In the genomic region with DNA sequence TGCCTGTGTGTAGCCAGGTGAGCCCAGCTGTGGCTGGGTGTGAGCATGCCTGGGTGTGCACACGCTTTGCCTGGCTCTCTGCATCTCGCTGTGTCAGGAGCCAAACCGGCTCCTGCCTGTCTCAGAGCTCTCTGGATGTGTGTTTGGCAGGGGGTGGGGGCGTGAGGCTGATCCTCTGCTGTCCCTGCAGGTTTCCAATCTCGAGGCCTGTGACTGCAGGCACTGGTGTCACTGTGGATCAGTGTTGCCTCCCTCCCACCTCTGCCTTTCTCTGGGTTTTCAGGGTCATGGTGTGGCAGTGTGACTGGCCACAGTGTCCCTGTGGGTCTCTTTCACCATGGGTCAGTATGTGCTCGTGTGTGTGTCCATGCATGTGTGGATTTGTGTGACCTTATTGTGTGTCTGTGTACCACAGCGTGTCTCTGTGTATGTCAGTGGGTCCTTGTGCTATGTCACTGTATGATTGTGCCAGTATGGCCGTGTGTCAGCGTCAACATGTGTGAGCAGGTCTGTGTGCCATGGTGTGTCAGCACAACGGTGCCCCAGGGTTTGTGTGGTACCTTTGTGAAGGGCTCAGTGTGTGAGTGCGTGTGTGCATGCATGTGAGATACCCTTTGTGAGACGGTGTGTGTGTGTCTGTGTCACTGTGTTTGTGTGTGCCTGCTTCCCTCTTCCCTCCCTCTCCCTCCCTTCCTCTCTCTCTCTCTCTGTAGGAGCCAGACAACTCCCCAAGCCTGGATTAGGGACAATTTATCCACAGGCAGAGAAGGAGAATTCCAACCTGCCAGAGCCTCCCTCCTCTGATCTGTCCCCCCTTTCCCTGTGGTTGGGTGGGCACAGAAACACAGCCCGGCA, we compare ENCODE assay signal across 11 cellular contexts. TPM values are rescaled to one million over a fixed set of nuclear protein-coding genes. Genes with fewer than 3 reads are reported as not detected.
DNase-seq lines count a peak whose midpoint lies in the region; ATAC-seq and TF ChIP-seq lines count a peak whose summit lies in the region.
"Had no signal": no experiment of that assay in that cellular context is flagged by ENCODE, and none has a peak within 500 bp of the region (broad histone marks: within the 10 kb centered on the region; RNA-seq: fewer than 3 reads in every experiment).

No MANE protein-coding gene starts in this region.

- H3K36me3 ChIP-seq in CD4-positive, CD25-positive, alpha-beta regulatory T cell (ENCODE audit: control insufficient read depth, insufficient read depth, low read length), result no peaks in the 10 kb centered on the region
- H3K36me3 ChIP-seq in prostate gland, result no peaks in the 10 kb centered on the region

- no peak overlapping the region for H3K4me3 ChIP-seq in CD4-positive, CD25-positive, alpha-beta regulatory T cell (ENCODE audit: low read depth, low read length)
- H3K4me3 ChIP-seq in prostate gland, result no peak overlapping the region
- H3K4me3 ChIP-seq: SJSA1 had no signal

- H3K27me3 ChIP-seq in CD4-positive, CD25-positive, alpha-beta regulatory T cell (ENCODE audit: control insufficient read depth, insufficient read depth, low read length), result no peaks in the 10 kb centered on the region
- H3K27me3 ChIP-seq in foreskin keratinocyte (no peaks in the 10 kb centered on the region), prostate gland (replicated peaks; ENCODE audit: insufficient read depth) (no peaks in the 10 kb centered on the region)
- H3K27me3 ChIP-seq: SJSA1 had no signal

- no peak for DNase-seq in CD4-positive, CD25-positive, alpha-beta regulatory T cell
- DNase-seq in T-helper 17 cell, result no peak
- DNase-seq in foreskin keratinocyte, result no peak
- no peak for DNase-seq in prostate gland (ENCODE audit: low spot score)
- no peak for DNase-seq in GM03348 (ENCODE audit: low spot score)
- no peak for DNase-seq in stimulated activated CD4-positive, alpha-beta T cell treated with anti-CD3 and anti-CD28 coated beads, Interleukin-2, amount 100 ng/mL, for 48 hours
- DNase-seq in SHP77 treated with DMSO at 0.1 percent for 48 hours (lab: John Stamatoyannopoulos, UW), result no peak
- DNase-seq: central memory CD4-positive, alpha-beta T cell; NCI-H1694 had no signal

- peaks cover 19% of the 10 kb centered on the region for H3K4me1 ChIP-seq in CD4-positive, CD25-positive, alpha-beta regulatory T cell (ENCODE audit: control insufficient read depth, insufficient read depth, low read length, poor library complexity, severe bottlenecking)
- peaks cover 15% of the 10 kb centered on the region for H3K4me1 ChIP-seq in foreskin keratinocyte
- H3K4me1 ChIP-seq in prostate gland (replicated peaks), result peaks cover 9% of the 10 kb centered on the region

- H3K36me3 Mint-ChIP-seq in CD4-positive, CD25-positive, alpha-beta regulatory T cell, result no peaks in the 10 kb centered on the region
- H3K36me3 Mint-ChIP-seq in T-helper 17 cell (ENCODE audit: low read depth), result no peaks in the 10 kb centered on the region

- TF ChIP-seq CTCF in foreskin keratinocyte (conservative IDR thresholded peaks at IDR 0.05), result no peak
- TF ChIP-seq CTCF in prostate gland (IDR thresholded peaks at IDR 0.05), result no peak

- H3K9me3 ChIP-seq in CD4-positive, CD25-positive, alpha-beta regulatory T cell (ENCODE audit: control insufficient read depth in 2 of 2, low read length in 2 of 2), result no peaks in the 10 kb centered on the region
- H3K9me3 ChIP-seq in T-helper 17 cell (ENCODE audit: control insufficient read depth, low read length, poor library complexity, severe bottlenecking), result no peaks in the 10 kb centered on the region
- H3K9me3 ChIP-seq in prostate gland, result no peaks in the 10 kb centered on the region
- H3K9me3 ChIP-seq: SJSA1 had no signal

- no peak overlapping the region for H3K27ac ChIP-seq in CD4-positive, CD25-positive, alpha-beta regulatory T cell (ENCODE audit: insufficient read depth, low read length, poor library complexity, severe bottlenecking)
- H3K27ac ChIP-seq in foreskin keratinocyte (peak overlapping the region; percentile 38), prostate gland (peak overlapping the region; percentile 67 to 72)
- H3K27ac ChIP-seq: SJSA1 had no signal

- H3K27me3 Mint-ChIP-seq in CD4-positive, CD25-positive, alpha-beta regulatory T cell, result no peaks in the 10 kb centered on the region
- H3K27me3 Mint-ChIP-seq in T-helper 17 cell, result no peaks in the 10 kb centered on the region

- peaks cover 14 to 55% (median 27%) of the 10 kb centered on the region in 4 donors for H3K4me1 Mint-ChIP-seq in CD4-positive, CD25-positive, alpha-beta regulatory T cell
- H3K4me1 Mint-ChIP-seq in T-helper 17 cell, result peaks cover 37% of the 10 kb centered on the region

- intact Hi-C loops in prostate gland (cut with DNase I), result no loop called here

- TF ChIP-seq POLR2A in prostate gland (IDR thresholded peaks at IDR 0.05), result no peak

- peak overlapping the region; percentile 16 to 81 (median 36) for H3K27ac Mint-ChIP-seq in CD4-positive, CD25-positive, alpha-beta regulatory T cell
- H3K27ac Mint-ChIP-seq in T-helper 17 cell, result peak overlapping the region; percentile 70

- H3K9me3 Mint-ChIP-seq in CD4-positive, CD25-positive, alpha-beta regulatory T cell, result no peaks in the 10 kb centered on the region

- 30% methylated on average over 12 of the region's 13 CpGs for WGBS in prostate gland

- no peak for ATAC-seq in CD4-positive, CD25-positive, alpha-beta regulatory T cell (ENCODE audit: low read depth in 2 of 2)
- no peak for ATAC-seq in T-helper 17 cell
- no peak for ATAC-seq in foreskin keratinocyte
- no peak for ATAC-seq in GM21723 (IDR thresholded peaks at IDR 0.05; ENCODE audit: unreplicated experiment)

- no peak overlapping the region for H3K4me3 Mint-ChIP-seq in CD4-positive, CD25-positive, alpha-beta regulatory T cell
- no peak overlapping the region for H3K4me3 Mint-ChIP-seq in T-helper 17 cell

RNA-seq across cellular contexts. Expression of a gene that starts 43.4 kb away (rescaled TPM):
- 26.2 TPM for total RNA-seq in CD4-positive, CD25-positive, alpha-beta regulatory T cell
- polyA plus RNA-seq in CD4-positive, CD25-positive, alpha-beta regulatory T cell, result 1 to 10 TPM in 1 of 4 donors, under 1 TPM in 3; 0.07 to 1.4 (median 0.50) TPM
- total RNA-seq in T-helper 17 cell, result 10 to 100 TPM; 15.9 to 18.7 TPM
- 12.1 and 14.8 TPM in 2 replicates for total RNA-seq in foreskin keratinocyte
- 4.0 and 5.4 TPM in 2 replicates for polyA plus RNA-seq in foreskin keratinocyte
- 10 to 100 TPM; 27.1 to 83.7 TPM for total RNA-seq in prostate gland
